In the genomic region with DNA sequence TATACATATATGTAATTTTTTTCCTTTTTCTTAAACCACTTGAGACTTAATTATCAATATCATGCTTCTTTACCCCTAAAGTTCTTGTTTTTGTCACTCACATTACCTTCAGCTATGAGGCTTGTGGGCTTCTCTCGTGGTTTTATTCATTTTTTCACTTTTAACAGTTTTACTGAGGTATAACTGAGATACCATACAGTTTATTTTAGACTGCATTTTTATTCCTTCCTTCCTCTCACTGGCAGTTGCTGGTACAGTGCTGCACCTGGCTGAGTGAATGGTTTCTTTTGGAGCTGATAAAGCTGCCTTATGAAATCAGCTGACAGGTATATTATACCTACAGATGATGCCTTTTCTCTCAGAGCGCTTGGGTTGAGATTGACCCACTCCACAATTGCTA, we compare ENCODE assay signal across 27 cellular contexts. TPM values are rescaled to one million over a fixed set of nuclear protein-coding genes. Genes with fewer than 3 reads are reported as not detected.
DNase-seq lines count a peak whose midpoint lies in the region; ATAC-seq, FAIRE-seq and TF ChIP-seq lines count a peak whose summit lies in the region.
"Had no signal": no experiment of that assay in that cellular context is flagged by ENCODE, and none has a peak within 500 bp of the region (broad histone marks: within the 10 kb centered on the region; RNA-seq: fewer than 3 reads in every experiment).

No MANE protein-coding gene starts in this region.

- H3K4me2 ChIP-seq in BLaER1 (peak overlapping the region; percentile 31), K562 (ENCODE audit: insufficient read depth, low read length) (no peak overlapping the region)
- H3K4me2 ChIP-seq: A549, PC-9 had no signal

- in situ Hi-C loops in K562 (cut with MboI): no loop called here

- H3K4me3 ChIP-seq in BLaER1: no peak overlapping the region
- H3K4me3 ChIP-seq in K562: no peak overlapping the region
- no peak overlapping the region for H3K4me3 ChIP-seq in BE2C (ENCODE audit: low read depth, low read length)
- H3K4me3 ChIP-seq in Peyer's patch: no peak overlapping the region
- H3K4me3 ChIP-seq: A549, GM23248, PC-9, SJSA1 had no signal

- H3K27me3 Mint-ChIP-seq in CD4-positive, alpha-beta T cell: no peaks in the 10 kb centered on the region
- H3K27me3 Mint-ChIP-seq: T-cell had no signal

- no peak overlapping the region for H2AFZ ChIP-seq in K562 (ENCODE audit: low read depth, low read length)
- H2AFZ ChIP-seq: GM23248, PC-9 had no signal

- TF ChIP-seq POLR2A in K562 (conservative IDR thresholded peaks at IDR 0.05) (no peak), Peyer's patch (IDR thresholded peaks at IDR 0.05) (no peak)

- TF ChIP-seq CTCF in CD4-positive, alpha-beta T cell (IDR thresholded peaks at IDR 0.05): no peak
- TF ChIP-seq CTCF in K562 (IDR thresholded peaks at IDR 0.05 in 2 of 3, conservative IDR thresholded peaks at IDR 0.05 in 1 of 3; ENCODE audit: insufficient read depth in 2 of 3, low read depth in 1 of 3, low read length in 3 of 3) (no peak), BE2C (IDR thresholded peaks at IDR 0.05; ENCODE audit: low read depth, low read length) (no peak), Peyer's patch (IDR thresholded peaks at IDR 0.05) (no peak)

- H3K4me1 ChIP-seq in BLaER1 (peaks cover 12% of the 10 kb centered on the region), K562 (replicated peaks in 1 of 2; ENCODE audit: control insufficient read depth in 2 of 2, insufficient read depth in 2 of 2, low read length in 2 of 2) (no peaks in the 10 kb centered on the region; a peak in 1 of 5 replicates), BE2C (no peaks in the 10 kb centered on the region), Peyer's patch (no peaks in the 10 kb centered on the region)
- H3K4me1 ChIP-seq: A549, SJSA1 had no signal

- H4K20me1 ChIP-seq in BLaER1: no peaks in the 10 kb centered on the region
- no peaks in the 10 kb centered on the region for H4K20me1 ChIP-seq in K562 (replicated peaks; ENCODE audit: control insufficient read depth, insufficient read depth, low read length)

- CTCF ChIA-PET in CD4-positive, alpha-beta T cell (lab: Charles Lee): interaction anchor here (0.6 kb wide), 1 partner anchor 11 kb away, joined by 4 read pairs; no protein-coding TSS in a partner anchor
- CTCF ChIA-PET in K562 (lab: Yijun Ruan, JAX; ENCODE audit: low intra/inter-chr PET ratio): no interaction called here

- no peak for TF ChIP-seq EP300 in K562 (IDR thresholded peaks at IDR 0.05; ENCODE audit: low read length)

- H3K9ac ChIP-seq in BLaER1 (0 out of 2 replicates have a peak overlapping the region, but pooled peaks have one; percentile 37), K562 (ENCODE audit: insufficient read depth in 1 of 2, low read depth in 2 of 2, low read length in 2 of 2) (no peak overlapping the region)
- H3K9ac ChIP-seq: GM23248 had no signal

- peaks cover 11% of the 10 kb centered on the region for H3K4me1 Mint-ChIP-seq in CD4-positive, alpha-beta T cell (ENCODE audit: low read depth)

- H3K27me3 ChIP-seq in BLaER1 (no peaks in the 10 kb centered on the region), K562 (ENCODE audit: control insufficient read depth in 2 of 2, insufficient read depth in 2 of 2, low read length in 2 of 2) (no peaks in the 10 kb centered on the region), BE2C (no peaks in the 10 kb centered on the region), Peyer's patch (no peaks in the 10 kb centered on the region)
- H3K27me3 ChIP-seq in CD4-positive, alpha-beta T cell (ENCODE audit: control insufficient read depth, insufficient read depth, low read length): no peaks in the 10 kb centered on the region
- H3K27me3 ChIP-seq: SJSA1 had no signal

- intact Hi-C loops in CD4-positive, alpha-beta T cell (cut with DNase I, micrococcal nuclease): no loop called here
- intact Hi-C loops in K562 (cut with micrococcal nuclease): no loop called here

- WGBS in K562 (ENCODE audit: insufficient coverage, low coverage, missing lambda C conversion rate): 82% methylated on average over 2 of the region's 2 CpGs

- peaks cover 39% of the 10 kb centered on the region for H3K36me3 Mint-ChIP-seq in CD4-positive, alpha-beta T cell (ENCODE audit: low read depth)

- H3K36me3 ChIP-seq in BLaER1 (peaks cover 56% of the 10 kb centered on the region), K562 (ENCODE audit: control insufficient read depth, insufficient read depth, low read length) (peaks cover 35% of the 10 kb centered on the region; the same call in 2 of the 3 replicates), BE2C (peaks cover 18% of the 10 kb centered on the region), Peyer's patch (peaks cover 0 to 20% (median 0%) of the 10 kb centered on the region in 3 donors)

- FAIRE-seq in K562 (lab: Jason Lieb, UNC): no peak
- FAIRE-seq: A549, D721Med had no signal

- BruUV-seq in K562 (replicated peaks; lab: Mats Ljungman, UMichigan): no TSS peak

- ATAC-seq in CD4-positive, alpha-beta T cell (ENCODE audit: poor library complexity): no peak
- ATAC-seq in K562: no peak
- ATAC-seq: A549, T-cell had no signal

- H3K79me2 ChIP-seq in K562 (ENCODE audit: control insufficient read depth, insufficient read depth, low read length): no peaks in the 10 kb centered on the region

- H3K27ac Mint-ChIP-seq in CD4-positive, alpha-beta T cell: peak overlapping the region; percentile 51

- TF ChIP-seq RAD21 in K562 (CRISPR knock-in tag; conservative IDR thresholded peaks at IDR 0.05 in 1 of 2, IDR thresholded peaks at IDR 0.05 in 1 of 2): no peak

- no peak for DNase-seq in CD4-positive, alpha-beta T cell
- DNase-seq in KG1 (lab: John Stamatoyannopoulos, UW) (peak; percentile 4), K562 (ENCODE audit: extremely low read depth in 1 of 4, low spot score in 3 of 4) (no peak), BE2C (no peak), Peyer's patch (no peak), GDM1 (lab: John Stamatoyannopoulos, UW) (no peak), substantia nigra (lab: John Stamatoyannopoulos, UW) (no peak)
- DNase-seq: AML-193; GM23248; H7; IMR-90; NCI-H1105 treated with DMSO at 0.1 percent for 48 hours; NCI-H146; NCI-H2029; NCI-H446; NCI-H524 treated with DMSO at 0.1 percent for 48 hours; NCI-H774; NK-92 treated with Interleukin-12 subunit alpha and Interleukin-12 subunit beta, amount 100 ng/mL, for 24 hours; PC-9; Right ventricle myocardium superior; RPMI8226; T-cell had no signal

- H3K9me1 ChIP-seq in K562 (ENCODE audit: control insufficient read depth, insufficient read depth, low read length): no peaks in the 10 kb centered on the region

- no peaks in the 10 kb centered on the region for H3K9me3 Mint-ChIP-seq in CD4-positive, alpha-beta T cell
- H3K9me3 Mint-ChIP-seq: T-cell had no signal

- H3K9me3 ChIP-seq in BLaER1 (no peaks in the 10 kb centered on the region), K562 (replicated peaks; ENCODE audit: control insufficient read depth, insufficient read depth, low read depth, low read length) (no peaks in the 10 kb centered on the region), BE2C (no peaks in the 10 kb centered on the region), Peyer's patch (no peaks in the 10 kb centered on the region)
- no peaks in the 10 kb centered on the region for H3K9me3 ChIP-seq in CD4-positive, alpha-beta T cell (ENCODE audit: control insufficient read depth, low read length)
- H3K9me3 ChIP-seq: A549, SJSA1 had no signal

- POLR2A ChIA-PET in CD4-positive, alpha-beta T cell (lab: Charles Lee): no interaction called here
- POLR2A ChIA-PET in K562 (lab: Yijun Ruan, JAX): interaction anchor here (0.5 to 1.0 kb wide), 4 partner anchors 9 to 752 kb away, joined by 3 to 5 read pairs (median 4); a partner anchor contains a TSS

- H3K4me3 Mint-ChIP-seq in CD4-positive, alpha-beta T cell: no peak overlapping the region
- H3K4me3 Mint-ChIP-seq: T-cell had no signal

- H3K27ac ChIP-seq in BLaER1 (no peak overlapping the region), K562 (ENCODE audit: extremely low read depth, low read depth, low read length) (no peak overlapping the region), Peyer's patch (no peak overlapping the region), substantia nigra (ENCODE audit: low read depth, low read length, poor library complexity, severe bottlenecking) (no peak overlapping the region)
- no peak overlapping the region for H3K27ac ChIP-seq in CD4-positive, alpha-beta T cell (ENCODE audit: low read depth, low read length)
- H3K27ac ChIP-seq: A549, C4-2B, GM23248, PC-9, SJSA1 had no signal

RNA-seq across cellular contexts. Expression of a gene that starts 54.4 kb away (rescaled TPM):
- under 1 TPM; 0.75 to 0.99 TPM for total RNA-seq in CD4-positive, alpha-beta T cell
- total RNA-seq in K562 (2011; cell fraction: chromatin; rRNA removed; ENCODE audit: low replicate concordance): 3.8 and 4.9 TPM in 2 replicates
- total RNA-seq in K562 (2011; cell fraction: nucleolus; rRNA removed): 3.8 TPM in 2 replicates
- total RNA-seq in K562 (2011; cell fraction: nucleoplasm; rRNA removed): 3.6 and 5.7 TPM in 2 replicates
- total RNA-seq in K562 (2014; rRNA removed) (2.2 and 4.6 TPM in 2 replicates), K562 (2014; rRNA removed; fragmentation: Illumina TruSeq; extraction: Trizol) (2.7 and 3.5 TPM in 2 replicates), K562 (2015; rRNA removed; fragmentation: Illumina TruSeq; extraction: Trizol) (2.4 and 2.6 TPM in 2 replicates), K562 (2021) (2.9 and 3.6 TPM in 2 replicates), Peyer's patch (10 to 100 TPM in 2 of 4 donors, 1 to 10 TPM in 2; 3.7 to 14.6 (median 11.0) TPM)
- polyA plus RNA-seq in K562 (2011; rRNA removed) (2.6 and 8.2 TPM in 2 replicates), K562 (2014; fragmentation: Illumina TruSeq; extraction: Trizol) (1.8 and 3.4 TPM in 2 replicates), K562 (2014; fragmentation: Nextera tagmentation; extraction: Ambion mirVana) (under 1 TPM; 0.51 to 0.94 TPM), K562 (2014; rRNA removed) (2.0 and 2.1 TPM in 2 replicates)
- polyA plus RNA-seq in K562 (2011; cell fraction: cytosol; rRNA removed): 3.2 and 7.3 TPM in 2 replicates
- 1.8 and 5.8 TPM in 2 replicates for polyA plus RNA-seq in K562 (2011; cell fraction: nucleus; rRNA removed)
- polyA plus RNA-seq in K562 (2012): 2.6 and 2.7 TPM in 2 replicates
- 3.6 and 13.1 TPM in 2 replicates for polyA minus RNA-seq in K562 (2011; rRNA and poly(A)+ RNA removed)
- polyA minus RNA-seq in K562 (2011; cell fraction: cytosol; rRNA and poly(A)+ RNA removed): 3.4 and 9.2 TPM in 2 replicates
- 2.2 and 5.2 TPM in 2 replicates for polyA minus RNA-seq in K562 (2011; cell fraction: nucleus; rRNA and poly(A)+ RNA removed)
- 4.3 TPM for polyA plus RNA-seq in BE2C (2012; ENCODE audit: insufficient read depth, insufficient read length, low read depth)
